ENCODE assay signal across 1 cellular context in genomic region chr17:6648181-6648580, GRCh38.
TF ChIP-seq lines count a peak whose summit lies in the region.

No MANE protein-coding gene starts in this region.

TF ChIP-seq in HCT116, 20 proteins besides CTCF, POLR2A, EP300 and RAD21 (continued from another document):
- TF ChIP-seq ELF1 (IDR thresholded peaks at IDR 0.05; ENCODE audit: borderline replicate concordance, low read depth) (no peak), YY1 (IDR thresholded peaks at IDR 0.05; ENCODE audit: extremely low read depth, insufficient replicate concordance, low read depth, low read length) (no peak), MAX (IDR thresholded peaks at IDR 0.05) (no peak), ATF3 (IDR thresholded peaks at IDR 0.05) (no peak), ZFX (IDR thresholded peaks at IDR 0.05) (no peak)
TF ChIP-seq in HCT116: peak in this region for 0.
